ENCODE assay signal across 9 cellular contexts in genomic region chr13:111204438-111205177, GRCh38.
A peak's percentile ranks its signal among the peaks of the same experiment; 100 is the strongest.
DNase-seq lines count a peak whose midpoint lies in the region; ATAC-seq and TF ChIP-seq lines count a peak whose summit lies in the region.
"Had no signal": no experiment of that assay in that cellular context is flagged by ENCODE, and none has a peak within 500 bp of the region (broad histone marks: within the 10 kb centered on the region; RNA-seq: fewer than 3 reads in every experiment).

No MANE protein-coding gene starts in this region.

- peaks cover 35 to 53% of the 10 kb centered on the region in 2 donors for H3K4me1 ChIP-seq in thyroid gland

- H3K4me3 ChIP-seq in brain microvascular endothelial cell (ENCODE audit: low read depth, low read length) (peak overlapping the region; percentile 48), thyroid gland (replicated peaks in 1 of 3) (no peak overlapping the region)

- TF ChIP-seq CTCF in brain microvascular endothelial cell (IDR thresholded peaks at IDR 0.05; ENCODE audit: low read depth, low read length, missing control alignments), result no peak
- no peak for TF ChIP-seq CTCF in thyroid gland (IDR thresholded peaks at IDR 0.05)

- H3K36me3 ChIP-seq in brain microvascular endothelial cell (replicated peaks) (no peaks in the 10 kb centered on the region), thyroid gland (no peaks in the 10 kb centered on the region)

- H3K27ac ChIP-seq in brain microvascular endothelial cell, result peak overlapping the region; percentile 72
- peak overlapping the region in 2 of 3 donors; percentile 26 to 47 for H3K27ac ChIP-seq in thyroid gland

- H3K9me3 ChIP-seq in thyroid gland, result no peaks in the 10 kb centered on the region

- intact Hi-C loops in thyroid gland (cut with DNase I) (no loop called here), left colon (cut with DNase I, micrococcal nuclease) (no loop called here)

- no peaks in the 10 kb centered on the region for H3K27me3 ChIP-seq in brain microvascular endothelial cell (replicated peaks)
- no peaks in the 10 kb centered on the region for H3K27me3 ChIP-seq in thyroid gland

- no peak for ATAC-seq in left colon
- no peak for ATAC-seq in GM18520 (IDR thresholded peaks at IDR 0.05; ENCODE audit: unreplicated experiment)

- TF ChIP-seq POLR2A in thyroid gland (IDR thresholded peaks at IDR 0.05), result no peak

- 24 to 25% methylated on average over 15 to 16 of the region's 16 CpGs for WGBS in thyroid gland, 2 donors

- in situ Hi-C loops in brain microvascular endothelial cell (cut with HindIII; ENCODE audit: low pct_ligation_motif_present, low sequenced_read_pairs), result no loop called here

- DNase-seq in NCI-H82 (lab: John Stamatoyannopoulos, UW) (peak; percentile 16), NCI-H82 treated with DMSO at 0.1 percent for 48 hours (lab: John Stamatoyannopoulos, UW; ENCODE audit: unreplicated experiment) (no peak), brain microvascular endothelial cell (peak; percentile 66), left kidney (ENCODE audit: low read depth, low spot score) (peak; percentile 42), thyroid gland (peak; percentile 52 to 61), left colon (no peak)
- no peak for DNase-seq in effector CD4-positive, alpha-beta T cell
- DNase-seq: activated CD4-positive, alpha-beta T cell treated with anti-CD3 and anti-CD28 coated beads, Interleukin-2, amount 50 U/mL, for 48 hours had no signal

Comparison
In these comparisons a context has a peak if more than half of its experiments do, and no peak if none do; other contexts are left out.
1. DNase-seq: peak in NCI-H82 (single experiment), brain microvascular endothelial cell (single experiment), left kidney (single experiment) and thyroid gland (2 of 2); none in NCI-H82 treated with DMSO at 0.1 percent for 48 hours (single experiment), effector CD4-positive, alpha-beta T cell (single experiment) and left colon (0 of 2).